Comparison of ENCODE assay signal across 9 cellular contexts in genomic region chr9:98034593-98035546, GRCh38. TPM values are rescaled to one million over a fixed set of nuclear protein-coding genes. Genes with fewer than 3 reads are reported as not detected.
DNase-seq lines count a peak whose midpoint lies in the region; ATAC-seq, FAIRE-seq and TF ChIP-seq lines count a peak whose summit lies in the region.
"Had no signal": no experiment of that assay in that cellular context is flagged by ENCODE, and none has a peak within 500 bp of the region (broad histone marks: within the 10 kb centered on the region; RNA-seq: fewer than 3 reads in every experiment).

No MANE protein-coding gene starts in this region.

- TF ChIP-seq RAD21 in Ishikawa (IDR thresholded peaks at IDR 0.05; ENCODE audit: low read depth), result peak; percentile 47

- no peak for TF ChIP-seq EP300 in Ishikawa (IDR thresholded peaks at IDR 0.05; ENCODE audit: borderline replicate concordance)

- H3K36me3 ChIP-seq in SK-N-MC (ENCODE audit: insufficient read depth, low read length), result no peaks in the 10 kb centered on the region
- no peaks in the 10 kb centered on the region for H3K36me3 ChIP-seq in aorta (ENCODE audit: control insufficient read depth in 1 of 2, insufficient read depth in 2 of 2, low read length in 1 of 2)

- H3K9me3 ChIP-seq in SK-N-MC (ENCODE audit: low read depth, low read length), result no peaks in the 10 kb centered on the region
- H3K9me3 ChIP-seq in aorta (ENCODE audit: control insufficient read depth, low read length), result no peaks in the 10 kb centered on the region

- H3K9me3 Mint-ChIP-seq in activated naive CD4-positive, alpha-beta T cell treated with anti-CD3 and anti-CD28 coated beads, Interleukin-2, amount 50 U/mL, for 72 hours, result no peaks in the 10 kb centered on the region
- H3K9me3 Mint-ChIP-seq: activated naive CD4-positive, alpha-beta T cell treated with anti-CD3 and anti-CD28 coated beads, Interleukin-2, amount 50 U/mL, for 24 hours had no signal

- H3K27ac Mint-ChIP-seq in activated naive CD4-positive, alpha-beta T cell treated with anti-CD3 and anti-CD28 coated beads, Interleukin-2, amount 50 U/mL, for 72 hours, result peak overlapping the region in 1 of 2 donors; percentile 83
- H3K27ac Mint-ChIP-seq: activated naive CD4-positive, alpha-beta T cell treated with anti-CD3 and anti-CD28 coated beads, Interleukin-2, amount 50 U/mL, for 24 hours had no signal

- intact Hi-C loops in Right ventricle myocardium inferior (cut with DNase I) (no loop called here), aorta (cut with DNase I) (loop anchor here (2.0 to 5.0 kb wide), 4 partner anchors 22 to 112 kb away; partner anchors contain the start of genes NANS (in 1 of the 2) and TRMO (in 1 of the 2))

- ATAC-seq in activated naive CD4-positive, alpha-beta T cell treated with anti-CD3 and anti-CD28 coated beads, Interleukin-2, amount 50 U/mL, for 72 hours, result peak; percentile 95 to 99
- ATAC-seq in Right ventricle myocardium inferior (peak; percentile 72), aorta (ENCODE audit: low FRiP score) (peak; percentile 89)

- H3K36me3 Mint-ChIP-seq in activated naive CD4-positive, alpha-beta T cell treated with anti-CD3 and anti-CD28 coated beads, Interleukin-2, amount 50 U/mL, for 72 hours, result no peaks in the 10 kb centered on the region
- H3K36me3 Mint-ChIP-seq: activated naive CD4-positive, alpha-beta T cell treated with anti-CD3 and anti-CD28 coated beads, Interleukin-2, amount 50 U/mL, for 24 hours had no signal

- peak; percentile 80 for FAIRE-seq in GM19239 (lab: Jason Lieb, UNC)

- no peaks in the 10 kb centered on the region for H3K4me1 ChIP-seq in aorta (ENCODE audit: control insufficient read depth in 1 of 2, insufficient read depth in 2 of 2, low read length in 2 of 2)

- no peak overlapping the region for H3K9ac ChIP-seq in SK-N-MC (ENCODE audit: insufficient read length)

- H3K27ac ChIP-seq in SK-N-MC, result no peak overlapping the region
- H3K27ac ChIP-seq in aorta (ENCODE audit: low read depth in 1 of 2, low read length in 2 of 2), result peak overlapping the region in 1 of 2 donors; percentile 53

- DNase-seq in C1 segment of cervical spinal cord (lab: John Stamatoyannopoulos, UW) (peak in 13 of 14 donors; percentile 4 to 71 (median 43)), GM19239 (ENCODE audit: insufficient read length, low spot score) (peak; percentile 58), SK-N-MC (ENCODE audit: low read depth, low spot score) (peak; percentile 45), Right ventricle myocardium inferior (ENCODE audit: missing footprints) (peak; percentile 84), putamen (ENCODE audit: low spot score) (peak; percentile 70), aorta (peak; percentile 89 to 92)
- DNase-seq in activated naive CD4-positive, alpha-beta T cell treated with anti-CD3 and anti-CD28 coated beads, Interleukin-2, amount 50 U/mL, for 72 hours (ENCODE audit: low spot score in 2 of 2), result peak; percentile 79 to 93

- H3K27me3 ChIP-seq in aorta (ENCODE audit: control insufficient read depth in 1 of 2, insufficient read depth in 2 of 2, low read length in 1 of 2), result no peaks in the 10 kb centered on the region

- no peak overlapping the region for H3K4me3 ChIP-seq in SK-N-MC
- no peak overlapping the region for H3K4me3 ChIP-seq in aorta (ENCODE audit: low read length in 2 of 2)

- 39% methylated on average over 20 of the region's 20 CpGs for WGBS in aorta, 2 donors

TF ChIP-seq in Ishikawa, 13 proteins besides CTCF, POLR2A, EP300 and RAD21:
- TF ChIP-seq REST (IDR thresholded peaks at IDR 0.05; ENCODE audit: low read depth), result no peak
- TF ChIP-seq USF1 (IDR thresholded peaks at IDR 0.05), result no peak
TF ChIP-seq in Ishikawa: peak in this region for 0.

RNA-seq across cellular contexts. Expression of gene NANS, which starts 21.7 kb away (rescaled TPM):
- 10 to 100 TPM; 55.9 to 60.0 TPM for total RNA-seq in activated naive CD4-positive, alpha-beta T cell treated with anti-CD3 and anti-CD28 coated beads, Interleukin-2, amount 50 U/mL, for 72 hours
- total RNA-seq in Right ventricle myocardium inferior, result 37.2 TPM
- total RNA-seq in aorta, result 10 to 100 TPM; 40.8 to 47.3 TPM
- polyA plus RNA-seq in aorta, result 10 to 100 TPM; 39.2 to 57.1 TPM

RNA-seq across cellular contexts. Expression of gene ANP32B, which starts 51.7 kb away (rescaled TPM):
- 100 to 1,000 TPM; 255 to 315 TPM for total RNA-seq in activated naive CD4-positive, alpha-beta T cell treated with anti-CD3 and anti-CD28 coated beads, Interleukin-2, amount 50 U/mL, for 72 hours
- 54.5 TPM for total RNA-seq in Right ventricle myocardium inferior
- total RNA-seq in aorta, result 100 to 1,000 TPM in 1 of 2 donors, 10 to 100 TPM in 1; 98.6 to 111 TPM
- polyA plus RNA-seq in aorta, result 100 to 1,000 TPM; 132 to 350 TPM
